8 cellular contexts compared by ENCODE assay signal in the genomic region with DNA sequence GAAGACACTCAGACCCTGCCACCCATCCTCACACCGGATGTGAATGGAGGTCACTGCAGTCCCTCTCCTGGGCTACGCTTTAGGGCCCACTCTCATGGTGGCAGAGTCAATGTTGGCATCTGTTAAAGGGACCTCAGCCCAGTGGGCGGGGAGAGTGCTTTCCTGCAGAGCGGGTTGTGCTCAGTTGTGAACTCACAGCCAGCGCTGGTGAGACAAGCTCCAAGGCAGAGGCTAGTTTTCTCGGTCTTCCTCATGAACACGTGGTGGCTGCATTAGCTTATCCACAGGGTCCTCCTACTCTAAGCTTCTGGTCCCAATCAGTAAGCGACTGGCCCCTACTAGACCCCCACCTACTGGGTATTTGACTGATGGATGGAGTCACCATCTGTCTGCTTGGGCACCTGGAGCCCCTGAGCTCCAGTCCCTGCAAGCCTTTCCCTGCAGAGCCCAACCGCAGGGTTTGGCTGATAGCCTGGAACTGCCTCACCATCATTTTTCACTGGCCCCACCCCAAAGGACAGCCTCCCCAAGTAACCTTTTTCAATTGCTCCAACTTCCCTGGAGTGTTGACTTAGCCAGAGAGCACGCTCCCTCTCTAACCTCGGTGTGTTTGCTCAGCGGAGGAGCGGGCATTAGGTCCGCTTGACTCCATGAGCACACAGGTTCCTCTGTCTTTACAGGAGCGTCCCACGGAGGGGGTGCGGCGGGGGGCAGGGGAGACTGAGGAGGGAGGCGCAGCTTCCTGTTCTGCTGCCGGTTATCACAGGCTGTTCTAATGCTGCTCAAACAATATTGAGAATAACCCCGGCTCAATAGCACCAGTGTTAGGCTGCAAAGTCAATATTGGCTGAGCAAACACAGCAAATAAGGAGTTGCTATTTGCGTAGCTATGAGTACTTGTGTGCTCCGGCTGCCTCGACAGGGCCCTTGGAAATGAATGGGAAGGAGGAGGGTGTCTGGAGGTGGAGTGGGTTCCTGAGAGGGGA.
DNase-seq lines count a peak whose midpoint lies in the region; ATAC-seq, FAIRE-seq and TF ChIP-seq lines count a peak whose summit lies in the region.

No MANE protein-coding gene starts in this region.

- no peak overlapping the region for H3K4me3 Mint-ChIP-seq in endodermal cell

- peak; percentile 51 for DNase-seq in GM03348 (ENCODE audit: low spot score)
- DNase-seq in NCI-H446 treated with DMSO at 0.1 percent for 48 hours (lab: John Stamatoyannopoulos, UW): peak; percentile 34
- peak; percentile 81 for DNase-seq in endodermal cell
- peak; percentile 81 to 95 (median 92) for DNase-seq in pancreas
- DNase-seq in activated effector memory CD4-positive, alpha-beta T cell treated with anti-CD3 and anti-CD28 coated beads, Interleukin-2, amount 50 U/mL, for 16 hours: no peak
- no peak for DNase-seq in GM12892 (ENCODE audit: insufficient read length)
- no peak for DNase-seq in BE2C
- no peak for DNase-seq in GM19239 (ENCODE audit: insufficient read length, low spot score)

- H3K4me3 ChIP-seq in endodermal cell (ENCODE audit: low read length) (no peak overlapping the region), pancreas (no peak overlapping the region), BE2C (ENCODE audit: low read depth, low read length) (no peak overlapping the region)

- TF ChIP-seq POLR2A in GM12892 (IDR thresholded peaks at IDR 0.05; ENCODE audit: low read depth, low read length): no peak

- peaks cover 47% of the 10 kb centered on the region for H3K4me1 Mint-ChIP-seq in endodermal cell

- H3K36me3 Mint-ChIP-seq in endodermal cell (ENCODE audit: low read depth): no peaks in the 10 kb centered on the region

- intact Hi-C loops in pancreas (cut with DNase I): loop anchor here in 1 of 3 donors (5.0 kb wide), 1 partner anchor 503 kb away; a partner anchor contains a TSS

- peaks cover 8% of the 10 kb centered on the region for H3K9me3 ChIP-seq in endodermal cell (ENCODE audit: control insufficient read depth, low read length)
- H3K9me3 ChIP-seq in pancreas: no peaks in the 10 kb centered on the region
- no peaks in the 10 kb centered on the region for H3K9me3 ChIP-seq in BE2C

- H3K4me1 ChIP-seq in endodermal cell (ENCODE audit: control insufficient read depth, insufficient read depth, low read length): peaks cover 27% of the 10 kb centered on the region
- peaks cover 40 to 61% (median 55%) of the 10 kb centered on the region in 3 donors for H3K4me1 ChIP-seq in pancreas
- no peaks in the 10 kb centered on the region for H3K4me1 ChIP-seq in BE2C

- peaks cover 68% of the 10 kb centered on the region for H3K27me3 Mint-ChIP-seq in endodermal cell (ENCODE audit: insufficient read depth)

- peaks cover 7% of the 10 kb centered on the region for H3K9me3 Mint-ChIP-seq in endodermal cell

- TF ChIP-seq CTCF in endodermal cell (conservative IDR thresholded peaks at IDR 0.05) (no peak), pancreas (IDR thresholded peaks at IDR 0.05) (no peak), BE2C (IDR thresholded peaks at IDR 0.05; ENCODE audit: low read depth, low read length) (no peak)

- peaks cover 50% of the 10 kb centered on the region for H3K27me3 ChIP-seq in endodermal cell (ENCODE audit: control insufficient read depth, insufficient read depth, low read length, poor library complexity, severe bottlenecking)
- H3K27me3 ChIP-seq in pancreas: no peaks in the 10 kb centered on the region
- H3K27me3 ChIP-seq in BE2C: no peaks in the 10 kb centered on the region

- H3K36me3 ChIP-seq in endodermal cell (ENCODE audit: control insufficient read depth, insufficient read depth, low read length): no peaks in the 10 kb centered on the region
- no peaks in the 10 kb centered on the region for H3K36me3 ChIP-seq in pancreas
- H3K36me3 ChIP-seq in BE2C: no peaks in the 10 kb centered on the region

- peak; percentile 77 to 88 (median 80) for ATAC-seq in pancreas

- no peak overlapping the region for H3K9ac ChIP-seq in endodermal cell (ENCODE audit: extremely low read depth, low read length, poor library complexity, severe bottlenecking)

- FAIRE-seq in pancreas (lab: Jason Lieb, UNC): peak; percentile 84
- no peak for FAIRE-seq in GM12892 (lab: Jason Lieb, UNC)
- no peak for FAIRE-seq in GM19239 (lab: Jason Lieb, UNC)

- H3K27ac ChIP-seq in endodermal cell (ENCODE audit: low read depth, low read length) (no peak overlapping the region), pancreas (peak overlapping the region; percentile 81 to 97 (median 92))

- 52 to 68% methylated on average over 19 to 24 of the region's 24 CpGs for WGBS in endodermal cell (ENCODE audit: insufficient coverage in 1 of 2, insufficient read length in 1 of 2), 2 experiments
- WGBS in pancreas, 2 donors: 4 to 5% methylated on average over 24 of the region's 24 CpGs

- peak overlapping the region; percentile 92 for H3K27ac Mint-ChIP-seq in endodermal cell

Comparison
In these comparisons a context has a peak if more than half of its experiments do, and no peak if none do; other contexts are left out.
1. DNase-seq: peak in GM03348 (single experiment), NCI-H446 treated with DMSO at 0.1 percent for 48 hours (single experiment), endodermal cell (single experiment) and pancreas (6 of 6); none in activated effector memory CD4-positive, alpha-beta T cell treated with anti-CD3 and anti-CD28 coated beads, Interleukin-2, amount 50 U/mL, for 16 hours (single experiment), GM12892 (single experiment), BE2C (single experiment) and GM19239 (single experiment).